25 cellular contexts compared by ENCODE assay signal in genomic region chr20:49237531-49237930, GRCh38. TPM values are rescaled to one million over a fixed set of nuclear protein-coding genes. Genes with fewer than 3 reads are reported as not detected.
DNase-seq lines count a peak whose midpoint lies in the region; ATAC-seq, FAIRE-seq and TF ChIP-seq lines count a peak whose summit lies in the region.
"Had no signal": no experiment of that assay in that cellular context is flagged by ENCODE, and none has a peak within 500 bp of the region (broad histone marks: within the 10 kb centered on the region; RNA-seq: fewer than 3 reads in every experiment).

No MANE protein-coding gene starts in this region.

- TF ChIP-seq CTCF in activated CD8-positive, alpha-beta T cell treated with anti-CD3 and anti-CD28 coated beads for 36 hours (IDR thresholded peaks at IDR 0.05) = no peak
- no peak for TF ChIP-seq CTCF in neural crest cell (conservative IDR thresholded peaks at IDR 0.05)

- CTCF ChIA-PET in activated CD8-positive, alpha-beta T cell treated with anti-CD3 and anti-CD28 coated beads, Interleukin-2, amount 10 ng/mL, durations not matched to agents 7 days and 5 days (lab: Charles Lee) = interaction anchor here (0.8 to 2.6 kb wide), 3 partner anchors 9 to 105 kb away, joined by 4 to 14 read pairs (median 6); no protein-coding TSS in a partner anchor
- CTCF ChIA-PET in activated CD8-positive, alpha-beta T cell treated with anti-CD3 and anti-CD28 coated beads for 36 hours (lab: Charles Lee) = interaction anchor here (1.6 to 3.0 kb wide), 3 partner anchors 9 to 105 kb away, joined by 4 to 18 read pairs (median 12); no protein-coding TSS in a partner anchor

- intact Hi-C loops in activated CD8-positive, alpha-beta T cell treated with anti-CD3 and anti-CD28 coated beads for 36 hours (cut with micrococcal nuclease) = no loop called here

- DNase-seq in activated CD8-positive, alpha-beta T cell treated with anti-CD3 and anti-CD28 coated beads, Interleukin-2, amount 10 ng/mL, durations not matched to agents 7 days and 5 days = no peak
- no peak for DNase-seq in activated CD8-positive, alpha-beta T cell treated with anti-CD3 and anti-CD28 coated beads for 36 hours
- no peak for DNase-seq in HTR-8/SVneo (ENCODE audit: insufficient read length, low spot score)
- DNase-seq in central memory CD8-positive, alpha-beta T cell (ENCODE audit: low spot score in 2 of 2) = no peak
- DNase-seq in neural crest cell (ENCODE audit: low read depth, low spot score) = no peak
- DNase-seq in NCI-H1930 (lab: John Stamatoyannopoulos, UW) = no peak
- DNase-seq in OCI-M2 (lab: John Stamatoyannopoulos, UW; ENCODE audit: unreplicated experiment) = no peak
- DNase-seq: activated CD4-positive, alpha-beta T cell treated with anti-CD3 and anti-CD28 coated beads for 1 hour; BE2C; Calu3; cerebellar nuclear complex; DND-41; Karpas-422; NCI-H2029; NCI-H226; occipital lobe; OCI-M1; SHP77; stimulated activated CD4-positive, alpha-beta T cell treated with anti-CD3 and anti-CD28 coated beads, Interleukin-2, amount 100 ng/mL, for 24 hours; SW 1271 had no signal

- no peak overlapping the region for H3K4me3 Mint-ChIP-seq in activated CD8-positive, alpha-beta T cell treated with anti-CD3 and anti-CD28 coated beads, Interleukin-2, amount 10 ng/mL, durations not matched to agents 7 days and 5 days
- H3K4me3 Mint-ChIP-seq in activated CD8-positive, alpha-beta T cell treated with anti-CD3 and anti-CD28 coated beads for 36 hours = no peak overlapping the region
- H3K4me3 Mint-ChIP-seq in central memory CD8-positive, alpha-beta T cell = no peak overlapping the region
- no peak overlapping the region for H3K4me3 Mint-ChIP-seq in neural crest cell

- no peaks in the 10 kb centered on the region for H3K27me3 Mint-ChIP-seq in activated CD8-positive, alpha-beta T cell treated with anti-CD3 and anti-CD28 coated beads, Interleukin-2, amount 10 ng/mL, durations not matched to agents 7 days and 5 days (ENCODE audit: low read depth)
- no peaks in the 10 kb centered on the region for H3K27me3 Mint-ChIP-seq in activated CD8-positive, alpha-beta T cell treated with anti-CD3 and anti-CD28 coated beads for 36 hours
- no peaks in the 10 kb centered on the region for H3K27me3 Mint-ChIP-seq in central memory CD8-positive, alpha-beta T cell
- H3K27me3 Mint-ChIP-seq in neural crest cell (ENCODE audit: low read depth) = no peaks in the 10 kb centered on the region

- no peaks in the 10 kb centered on the region for H3K4me1 Mint-ChIP-seq in activated CD8-positive, alpha-beta T cell treated with anti-CD3 and anti-CD28 coated beads, Interleukin-2, amount 10 ng/mL, durations not matched to agents 7 days and 5 days (ENCODE audit: low read depth)
- H3K4me1 Mint-ChIP-seq in activated CD8-positive, alpha-beta T cell treated with anti-CD3 and anti-CD28 coated beads for 36 hours (ENCODE audit: low read depth) = no peaks in the 10 kb centered on the region
- H3K4me1 Mint-ChIP-seq in central memory CD8-positive, alpha-beta T cell = peaks cover 7% of the 10 kb centered on the region
- peaks cover 4% of the 10 kb centered on the region for H3K4me1 Mint-ChIP-seq in neural crest cell

- POLR2A ChIA-PET in activated CD8-positive, alpha-beta T cell treated with anti-CD3 and anti-CD28 coated beads, Interleukin-2, amount 10 ng/mL, durations not matched to agents 7 days and 5 days (lab: Charles Lee) = interaction anchor here (0.7 kb wide), 1 partner anchor 36 kb away, joined by 3 read pairs; no protein-coding TSS in a partner anchor
- POLR2A ChIA-PET in activated CD8-positive, alpha-beta T cell treated with anti-CD3 and anti-CD28 coated beads for 36 hours (lab: Charles Lee) = interaction anchor here (0.6 to 2.0 kb wide), 6 partner anchors 16 to 188 kb away, joined by 3 to 9 read pairs (median 4); no protein-coding TSS in a partner anchor

- H3K27ac Mint-ChIP-seq in activated CD8-positive, alpha-beta T cell treated with anti-CD3 and anti-CD28 coated beads, Interleukin-2, amount 10 ng/mL, durations not matched to agents 7 days and 5 days = peak overlapping the region; percentile 65
- H3K27ac Mint-ChIP-seq in activated CD8-positive, alpha-beta T cell treated with anti-CD3 and anti-CD28 coated beads for 36 hours = no peak overlapping the region
- peak overlapping the region; percentile 59 for H3K27ac Mint-ChIP-seq in central memory CD8-positive, alpha-beta T cell (ENCODE audit: low read depth)
- H3K27ac Mint-ChIP-seq in neural crest cell (ENCODE audit: unreplicated experiment) = peak overlapping the region; percentile 69

- ATAC-seq in activated CD8-positive, alpha-beta T cell treated with anti-CD3 and anti-CD28 coated beads, Interleukin-2, amount 10 ng/mL, durations not matched to agents 7 days and 5 days = no peak
- no peak for ATAC-seq in activated CD8-positive, alpha-beta T cell treated with anti-CD3 and anti-CD28 coated beads for 36 hours
- no peak for ATAC-seq in central memory CD8-positive, alpha-beta T cell (replicated peaks; ENCODE audit: extremely low read depth, poor library complexity, severe bottlenecking)
- ATAC-seq in GM21723 (IDR thresholded peaks at IDR 0.05; ENCODE audit: unreplicated experiment) = no peak
- ATAC-seq: A549; activated naive CD4-positive, alpha-beta T cell treated with anti-CD3 and anti-CD28 coated beads, Interleukin-2, amount 50 U/mL, for 72 hours; HCT116 had no signal

- FAIRE-seq in HTR-8/SVneo (lab: Jason Lieb, UNC) = peak; percentile 16
- FAIRE-seq: A549, GM19239 had no signal

- no peaks in the 10 kb centered on the region for H3K9me3 Mint-ChIP-seq in activated CD8-positive, alpha-beta T cell treated with anti-CD3 and anti-CD28 coated beads, Interleukin-2, amount 10 ng/mL, durations not matched to agents 7 days and 5 days (ENCODE audit: insufficient read depth)
- H3K9me3 Mint-ChIP-seq in activated CD8-positive, alpha-beta T cell treated with anti-CD3 and anti-CD28 coated beads for 36 hours = no peaks in the 10 kb centered on the region
- no peaks in the 10 kb centered on the region for H3K9me3 Mint-ChIP-seq in central memory CD8-positive, alpha-beta T cell
- no peaks in the 10 kb centered on the region for H3K9me3 Mint-ChIP-seq in neural crest cell
- H3K9me3 Mint-ChIP-seq: activated naive CD4-positive, alpha-beta T cell treated with anti-CD3 and anti-CD28 coated beads, Interleukin-2, amount 50 U/mL, for 72 hours had no signal

- H3K36me3 Mint-ChIP-seq in activated CD8-positive, alpha-beta T cell treated with anti-CD3 and anti-CD28 coated beads, Interleukin-2, amount 10 ng/mL, durations not matched to agents 7 days and 5 days (ENCODE audit: low read depth) = peaks cover 60% of the 10 kb centered on the region
- peaks cover 49% of the 10 kb centered on the region for H3K36me3 Mint-ChIP-seq in activated CD8-positive, alpha-beta T cell treated with anti-CD3 and anti-CD28 coated beads for 36 hours (ENCODE audit: low read depth)
- peaks cover 72% of the 10 kb centered on the region for H3K36me3 Mint-ChIP-seq in central memory CD8-positive, alpha-beta T cell (ENCODE audit: insufficient read depth)
- H3K36me3 Mint-ChIP-seq in neural crest cell (ENCODE audit: low read depth) = peaks cover 14% of the 10 kb centered on the region

RNA-seq across cellular contexts. Expression of gene DDX27, which starts 18.3 kb away (rescaled TPM):
- 10 to 100 TPM; 38.3 to 38.6 TPM for total RNA-seq in activated CD8-positive, alpha-beta T cell treated with anti-CD3 and anti-CD28 coated beads, Interleukin-2, amount 10 ng/mL, durations not matched to agents 7 days and 5 days
- 10 to 100 TPM; 45.2 to 45.9 TPM for total RNA-seq in activated CD8-positive, alpha-beta T cell treated with anti-CD3 and anti-CD28 coated beads for 36 hours
- total RNA-seq in neural crest cell = 33.2 and 34.3 TPM in 2 replicates

RNA-seq across cellular contexts. Expression of gene ZNFX1, which starts 40.3 kb away (rescaled TPM):
- total RNA-seq in activated CD8-positive, alpha-beta T cell treated with anti-CD3 and anti-CD28 coated beads, Interleukin-2, amount 10 ng/mL, durations not matched to agents 7 days and 5 days = 10 to 100 TPM; 52.7 to 54.2 TPM
- 10 to 100 TPM; 27.4 to 27.7 TPM for total RNA-seq in activated CD8-positive, alpha-beta T cell treated with anti-CD3 and anti-CD28 coated beads for 36 hours
- total RNA-seq in neural crest cell = 10.0 and 10.4 TPM in 2 replicates

RNA-seq across cellular contexts. Expression of gene STAU1, which starts 49.4 kb away (rescaled TPM):
- total RNA-seq in activated CD8-positive, alpha-beta T cell treated with anti-CD3 and anti-CD28 coated beads, Interleukin-2, amount 10 ng/mL, durations not matched to agents 7 days and 5 days = 10 to 100 TPM; 42.5 to 46.5 TPM
- total RNA-seq in activated CD8-positive, alpha-beta T cell treated with anti-CD3 and anti-CD28 coated beads for 36 hours = 10 to 100 TPM; 57.7 to 60.1 TPM
- total RNA-seq in neural crest cell = 102 and 103 TPM in 2 replicates
